ENCODE assay signal across 1 cellular context in genomic region chr3:54243262-54243931, GRCh38.
TF ChIP-seq lines count a peak whose summit lies in the region.

No MANE protein-coding gene starts in this region.

TF ChIP-seq in GM23338, 12 proteins besides CTCF, POLR2A, EP300 and RAD21 (continued from another document):
- TF ChIP-seq ZNF462 (CRISPR knock-in tag; IDR thresholded peaks at IDR 0.05) (no peak), EZH2phosphoT487 (IDR thresholded peaks at IDR 0.05; ENCODE audit: unreplicated experiment) (no peak), CREB1 (CRISPR knock-in tag; IDR thresholded peaks at IDR 0.05; ENCODE audit: low read depth) (no peak), POLR2AphosphoS5 (IDR thresholded peaks at IDR 0.05; ENCODE audit: low read depth) (no peak), JUNB (IDR thresholded peaks at IDR 0.05; ENCODE audit: unreplicated experiment) (no peak), NANOG (IDR thresholded peaks at IDR 0.05; ENCODE audit: borderline replicate concordance) (no peak), ZNF114 (CRISPR knock-in tag; IDR thresholded peaks at IDR 0.05) (no peak), EZH2 (IDR thresholded peaks at IDR 0.05; ENCODE audit: low read depth, unreplicated experiment) (no peak)
